39 cellular contexts compared by ENCODE assay signal in the genomic region with DNA sequence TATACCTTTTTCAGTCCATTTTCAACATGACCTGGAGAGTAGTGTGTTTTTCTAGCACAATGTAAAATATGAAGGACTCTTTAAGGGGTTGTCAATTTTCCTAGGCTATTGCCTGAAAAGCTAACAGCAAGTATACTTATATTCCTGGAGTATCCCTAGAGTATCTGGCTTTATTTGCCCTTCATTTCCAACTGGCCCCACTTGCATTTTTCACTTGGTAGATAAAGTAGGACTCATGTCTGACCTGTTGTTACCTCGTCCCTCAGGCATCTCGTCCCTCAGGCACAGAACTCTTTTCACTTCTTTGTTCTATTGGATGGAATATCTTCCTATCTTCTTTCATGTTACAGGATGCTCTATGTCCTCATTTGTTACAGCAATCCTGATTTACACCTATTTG.
"Had no signal": no experiment of that assay in that cellular context is flagged by ENCODE, and none has a peak within 500 bp of the region (broad histone marks: within the 10 kb centered on the region; RNA-seq: fewer than 3 reads in every experiment).

No MANE protein-coding gene starts in this region.

- H3K27me3 Mint-ChIP-seq: activated naive CD4-positive, alpha-beta T cell treated with anti-CD3 and anti-CD28 coated beads, Interleukin-2, amount 10 ng/mL, durations not matched to agents 7 days and 5 days; activated naive CD4-positive, alpha-beta T cell treated with anti-CD3 and anti-CD28 coated beads, Interleukin-2, amount 50 U/mL, for 24 hours; activated naive CD8-positive, alpha-beta T cell; activated naive CD8-positive, alpha-beta T cell treated with anti-CD3 and anti-CD28 coated beads for 36 hours; activated naive CD8-positive, alpha-beta T cell treated with anti-CD3 and anti-CD28 coated beads, Interleukin-2, amount 10 ng/mL, durations not matched to agents 7 days and 5 days; activated naive CD8-positive, alpha-beta T cell treated with anti-CD3 and anti-CD28 coated beads, Interleukin-2, amount 50 U/mL, for 24 hours; activated T-cell treated with anti-CD3 and anti-CD28 coated beads, Interleukin-2, amount 50 U/mL, for 24 hours; activated T-helper 17 cell treated with anti-CD3 and anti-CD28 coated beads, Interleukin-2, amount 50 U/mL, for 72 hours; brain; central memory CD8-positive, alpha-beta T cell had no signal

- H3K27ac ChIP-seq: adrenal gland, ascending aorta, body of pancreas, brain microvascular endothelial cell, breast epithelium, cardiac muscle cell had no signal

- H3K27ac Mint-ChIP-seq: activated naive CD4-positive, alpha-beta T cell treated with anti-CD3 and anti-CD28 coated beads for 36 hours; activated naive CD4-positive, alpha-beta T cell treated with anti-CD3 and anti-CD28 coated beads, Interleukin-2, amount 10 ng/mL, durations not matched to agents 7 days and 5 days; activated naive CD4-positive, alpha-beta T cell treated with anti-CD3 and anti-CD28 coated beads, Interleukin-2, amount 50 U/mL, for 24 hours; activated naive CD4-positive, alpha-beta T cell treated with anti-CD3 and anti-CD28 coated beads, Interleukin-2, amount 50 U/mL, for 72 hours; activated naive CD8-positive, alpha-beta T cell; activated naive CD8-positive, alpha-beta T cell treated with anti-CD3 and anti-CD28 coated beads for 36 hours; activated naive CD8-positive, alpha-beta T cell treated with anti-CD3 and anti-CD28 coated beads, Interleukin-2, amount 10 ng/mL, durations not matched to agents 7 days and 5 days; activated naive CD8-positive, alpha-beta T cell treated with anti-CD3 and anti-CD28 coated beads, Interleukin-2, amount 50 U/mL, for 24 hours; activated T-cell treated with anti-CD3 and anti-CD28 coated beads, Interleukin-2, amount 50 U/mL, for 24 hours; activated T-cell treated with anti-CD3 and anti-CD28 coated beads, Interleukin-2, amount 50 U/mL, for 72 hours; activated T-helper 1 cell treated with anti-CD3 and anti-CD28 coated beads, Interleukin-12 subunit alpha, Interleukin-12 subunit beta, Interleukin-2, Interleukin-4 antibody, amounts not matched to agents 30 ng/mL and 10 ng/mL and 1 ng/mL, durations not matched to agents 14 hours and 24 hours and 36 hours; activated T-helper 17 cell treated with anti-CD3 and anti-CD28 coated beads, Interleukin-2, amount 50 U/mL, for 72 hours; activated T-helper 2 cell treated with anti-CD3 and anti-CD28 coated beads, Interferon-gamma antibody, Interleukin-2, Interleukin-4, amounts not matched to agents 10 μg/mL and 5 μg/mL and 100 μg/mL, durations not matched to agents 14 hours and 24 hours and 36 hours; brain had no signal

- H3K4me1 ChIP-seq: adrenal gland, ascending aorta, body of pancreas, breast epithelium had no signal

- H3K9me3 ChIP-seq: adrenal gland had no signal

- DNase-seq: activated effector memory CD4-positive, alpha-beta T cell treated with anti-CD3 and anti-CD28 coated beads, Interleukin-2, amount 50 U/mL, for 16 hours; activated effector memory CD4-positive, alpha-beta T cell treated with Interleukin-2 at 50 U/mL for 16 hours; activated gamma-delta T cell; activated gamma-delta T cell treated with Interleukin-2 at 50 U/mL for 16 hours; activated naive CD4-positive, alpha-beta T cell; activated naive CD4-positive, alpha-beta T cell treated with anti-CD3 and anti-CD28 coated beads for 36 hours; activated naive CD4-positive, alpha-beta T cell treated with anti-CD3 and anti-CD28 coated beads, Interleukin-2, amount 10 ng/mL, durations not matched to agents 7 days and 5 days; activated naive CD4-positive, alpha-beta T cell treated with anti-CD3 and anti-CD28 coated beads, Interleukin-2, amount 50 U/mL, for 16 hours; activated naive CD4-positive, alpha-beta T cell treated with Interleukin-2 at 50 U/mL for 16 hours; activated naive CD8-positive, alpha-beta T cell treated with anti-CD3 and anti-CD28 coated beads for 36 hours; activated naive CD8-positive, alpha-beta T cell treated with anti-CD3 and anti-CD28 coated beads, Interleukin-2, amount 10 ng/mL, durations not matched to agents 7 days and 5 days; activated naive CD8-positive, alpha-beta T cell treated with anti-CD3 and anti-CD28 coated beads, Interleukin-2, amount 50 U/mL, for 24 hours; activated T-cell treated with anti-CD3 and anti-CD28 coated beads for 4 hours; activated T-cell treated with anti-CD3 and anti-CD28 coated beads, Interleukin-2, amount 50 U/mL, for 1 hour; activated T-cell treated with anti-CD3 and anti-CD28 coated beads, Interleukin-2, amount 50 U/mL, for 24 hours; activated T-cell treated with anti-CD3 and anti-CD28 coated beads, Interleukin-2, amount 50 U/mL, for 4 hours; activated T-cell treated with anti-CD3 and anti-CD28 coated beads, Interleukin-2, amount 50 U/mL, for 48 hours; activated T-cell treated with anti-CD3 and anti-CD28 coated beads, Interleukin-2, amount 50 U/mL, for 72 hours; adrenal gland; amniotic stem cell; amygdala; anterior cingulate cortex; aorta; body of pancreas; brain microvascular endothelial cell; caudate nucleus; central memory CD4-positive, alpha-beta T cell; cerebellar nuclear complex had no signal

- ATAC-seq: activated naive CD4-positive, alpha-beta T cell treated with anti-CD3 and anti-CD28 coated beads, Interleukin-2, amount 50 U/mL, for 72 hours; activated naive CD8-positive, alpha-beta T cell treated with anti-CD3 and anti-CD28 coated beads, Interleukin-2, amount 50 U/mL, for 24 hours; activated T-cell treated with anti-CD3 and anti-CD28 coated beads, Interleukin-2, amount 50 U/mL, for 4 hours; activated T-cell treated with anti-CD3 and anti-CD28 coated beads, Interleukin-2, amount 50 U/mL, for 72 hours; activated T-helper 17 cell treated with anti-CD3 and anti-CD28 coated beads, Interleukin-2, amount 50 U/mL, for 72 hours; body of pancreas had no signal

- H3K27me3 ChIP-seq: adrenal gland, ascending aorta, body of pancreas, brain microvascular endothelial cell, breast epithelium, cardiac muscle cell had no signal

- H3K4me1 Mint-ChIP-seq: activated naive CD4-positive, alpha-beta T cell treated with anti-CD3 and anti-CD28 coated beads, Interleukin-2, amount 10 ng/mL, durations not matched to agents 7 days and 5 days; activated naive CD4-positive, alpha-beta T cell treated with anti-CD3 and anti-CD28 coated beads, Interleukin-2, amount 50 U/mL, for 24 hours; activated naive CD8-positive, alpha-beta T cell treated with anti-CD3 and anti-CD28 coated beads for 36 hours; activated naive CD8-positive, alpha-beta T cell treated with anti-CD3 and anti-CD28 coated beads, Interleukin-2, amount 10 ng/mL, durations not matched to agents 7 days and 5 days; activated naive CD8-positive, alpha-beta T cell treated with anti-CD3 and anti-CD28 coated beads, Interleukin-2, amount 50 U/mL, for 24 hours; activated T-helper 17 cell treated with anti-CD3 and anti-CD28 coated beads, Interleukin-2, amount 50 U/mL, for 72 hours; brain; central memory CD8-positive, alpha-beta T cell had no signal

- H3K4me3 Mint-ChIP-seq: activated naive CD4-positive, alpha-beta T cell treated with anti-CD3 and anti-CD28 coated beads for 36 hours; activated naive CD4-positive, alpha-beta T cell treated with anti-CD3 and anti-CD28 coated beads, Interleukin-2, amount 10 ng/mL, durations not matched to agents 7 days and 5 days; activated naive CD4-positive, alpha-beta T cell treated with anti-CD3 and anti-CD28 coated beads, Interleukin-2, amount 50 U/mL, for 24 hours; activated naive CD8-positive, alpha-beta T cell; activated naive CD8-positive, alpha-beta T cell treated with anti-CD3 and anti-CD28 coated beads for 36 hours; activated naive CD8-positive, alpha-beta T cell treated with anti-CD3 and anti-CD28 coated beads, Interleukin-2, amount 10 ng/mL, durations not matched to agents 7 days and 5 days; activated naive CD8-positive, alpha-beta T cell treated with anti-CD3 and anti-CD28 coated beads, Interleukin-2, amount 50 U/mL, for 24 hours; activated T-cell treated with anti-CD3 and anti-CD28 coated beads, Interleukin-2, amount 50 U/mL, for 24 hours; activated T-cell treated with anti-CD3 and anti-CD28 coated beads, Interleukin-2, amount 50 U/mL, for 4 hours; activated T-cell treated with anti-CD3 and anti-CD28 coated beads, Interleukin-2, amount 50 U/mL, for 72 hours; activated T-helper 1 cell treated with anti-CD3 and anti-CD28 coated beads, Interleukin-12 subunit alpha, Interleukin-12 subunit beta, Interleukin-2, Interleukin-4 antibody, amounts not matched to agents 30 ng/mL and 10 ng/mL and 1 ng/mL, durations not matched to agents 14 hours and 24 hours and 36 hours; activated T-helper 17 cell treated with anti-CD3 and anti-CD28 coated beads, Interleukin-2, amount 50 U/mL, for 72 hours; brain; central memory CD8-positive, alpha-beta T cell had no signal

- H3K36me3 ChIP-seq: adrenal gland, ascending aorta, brain microvascular endothelial cell, breast epithelium, cardiac muscle cell had no signal

- H3K36me3 Mint-ChIP-seq: activated naive CD4-positive, alpha-beta T cell treated with anti-CD3 and anti-CD28 coated beads, Interleukin-2, amount 10 ng/mL, durations not matched to agents 7 days and 5 days; activated naive CD4-positive, alpha-beta T cell treated with anti-CD3 and anti-CD28 coated beads, Interleukin-2, amount 50 U/mL, for 24 hours; activated naive CD8-positive, alpha-beta T cell treated with anti-CD3 and anti-CD28 coated beads, Interleukin-2, amount 10 ng/mL, durations not matched to agents 7 days and 5 days had no signal

- H3K9me3 Mint-ChIP-seq: activated T-helper 17 cell treated with anti-CD3 and anti-CD28 coated beads, Interleukin-2, amount 50 U/mL, for 72 hours; activated T-helper 2 cell treated with anti-CD3 and anti-CD28 coated beads, Interferon-gamma antibody, Interleukin-2, Interleukin-4, amounts not matched to agents 10 μg/mL and 5 μg/mL and 100 μg/mL, durations not matched to agents 14 hours and 24 hours and 36 hours had no signal

- H3K4me3 ChIP-seq: adrenal gland, ascending aorta, body of pancreas, breast epithelium, cardiac muscle cell had no signal
